In genomic region chr12:32502693-32503510, GRCh38 we compare ENCODE assay signal across 1 cellular context.
TF ChIP-seq lines count a peak whose summit lies in the region.

No MANE protein-coding gene starts in this region.

TF ChIP-seq in H1, 55 proteins besides CTCF, POLR2A, EP300 and RAD21 (continued from another document):
- TF ChIP-seq CHD1 (IDR thresholded peaks at IDR 0.05; ENCODE audit: low read depth, low read length) (no peak), SAP30 (IDR thresholded peaks at IDR 0.05; ENCODE audit: insufficient read depth, insufficient replicate concordance, low read length) (no peak), JUND (IDR thresholded peaks at IDR 0.05; ENCODE audit: low read length) (no peak), EZH2 (IDR thresholded peaks at IDR 0.05; ENCODE audit: low read depth, low read length, severe bottlenecking) (no peak), ATF3 (IDR thresholded peaks at IDR 0.05; ENCODE audit: insufficient read depth, low read depth, low read length) (no peak), SP1 (IDR thresholded peaks at IDR 0.05; ENCODE audit: low read depth, low read length) (no peak)
